Comparison of ENCODE assay signal across 12 cellular contexts in the genomic region with DNA sequence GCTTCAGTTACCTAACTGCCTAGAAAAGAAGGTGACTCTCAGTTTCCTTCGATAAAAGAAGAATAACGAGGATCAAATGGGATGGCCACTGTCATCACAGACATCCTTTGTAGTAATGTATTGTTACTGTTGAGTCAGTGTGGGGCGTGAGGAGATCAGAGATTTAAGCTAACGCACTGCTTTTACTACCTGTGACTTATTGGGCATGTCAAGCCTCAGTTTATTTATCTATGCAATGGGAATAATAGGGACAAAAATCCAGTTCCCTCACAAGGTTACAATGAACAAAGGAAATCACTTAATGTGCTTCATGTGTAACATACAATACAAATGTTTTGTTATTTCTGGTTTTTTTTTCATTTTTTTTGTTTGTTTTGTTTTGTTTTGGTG. TPM values are rescaled to one million over a fixed set of nuclear protein-coding genes. Genes with fewer than 3 reads are reported as not detected.
DNase-seq lines count a peak whose midpoint lies in the region; ATAC-seq and TF ChIP-seq lines count a peak whose summit lies in the region.
"Had no signal": no experiment of that assay in that cellular context is flagged by ENCODE, and none has a peak within 500 bp of the region (broad histone marks: within the 10 kb centered on the region; RNA-seq: fewer than 3 reads in every experiment).

No MANE protein-coding gene starts in this region.

- no peaks in the 10 kb centered on the region for H3K36me3 Mint-ChIP-seq in activated CD8-positive, alpha-beta memory T cell treated with anti-CD3 and anti-CD28 coated beads, Interleukin-2, amount 10 ng/mL, durations not matched to agents 7 days and 5 days

- H3K4me3 ChIP-seq in astrocyte of the spinal cord (ENCODE audit: low read depth, low read length), result peak overlapping the region; percentile 68
- peak overlapping the region; percentile 89 for H3K4me3 ChIP-seq in iPS-20b (ENCODE audit: low read length)

- H3K9me3 ChIP-seq in iPS-20b (ENCODE audit: insufficient read depth, low read depth, low read length), result no peaks in the 10 kb centered on the region

- CTCF ChIA-PET in activated CD8-positive, alpha-beta memory T cell treated with anti-CD3 and anti-CD28 coated beads, Interleukin-2, amount 10 ng/mL, durations not matched to agents 7 days and 5 days (lab: Charles Lee), result no interaction called here

- H3K4me1 Mint-ChIP-seq in activated CD8-positive, alpha-beta memory T cell treated with anti-CD3 and anti-CD28 coated beads, Interleukin-2, amount 10 ng/mL, durations not matched to agents 7 days and 5 days, result peaks cover 8% of the 10 kb centered on the region
- H3K4me1 Mint-ChIP-seq in stimulated activated naive CD8-positive, alpha-beta T cell treated with anti-CD3 and anti-CD28 coated beads, Interleukin-15, amount 100 ng/mL, for 72 hours, result peaks cover 17% of the 10 kb centered on the region

- H3K27me3 Mint-ChIP-seq in activated CD8-positive, alpha-beta memory T cell treated with anti-CD3 and anti-CD28 coated beads, Interleukin-2, amount 10 ng/mL, durations not matched to agents 7 days and 5 days, result peaks cover 54% of the 10 kb centered on the region
- H3K27me3 Mint-ChIP-seq in stimulated activated naive CD8-positive, alpha-beta T cell treated with anti-CD3 and anti-CD28 coated beads, Interleukin-15, amount 100 ng/mL, for 72 hours, result peaks cover 61% of the 10 kb centered on the region

- ATAC-seq in activated CD8-positive, alpha-beta memory T cell treated with anti-CD3 and anti-CD28 coated beads, Interleukin-2, amount 10 ng/mL, durations not matched to agents 7 days and 5 days, result no peak
- ATAC-seq in stimulated activated naive CD8-positive, alpha-beta T cell treated with anti-CD3 and anti-CD28 coated beads, Interleukin-15, amount 100 ng/mL, for 72 hours, result no peak
- ATAC-seq in HG02973 (IDR thresholded peaks at IDR 0.05; ENCODE audit: unreplicated experiment), result no peak

- peaks cover 2% of the 10 kb centered on the region; the same call in 1 of the 2 replicates for H3K4me1 ChIP-seq in iPS-20b (ENCODE audit: insufficient read depth, low read length)

- H3K27ac Mint-ChIP-seq in activated CD8-positive, alpha-beta memory T cell treated with anti-CD3 and anti-CD28 coated beads, Interleukin-2, amount 10 ng/mL, durations not matched to agents 7 days and 5 days, result no peak overlapping the region
- no peak overlapping the region for H3K27ac Mint-ChIP-seq in stimulated activated naive CD8-positive, alpha-beta T cell treated with anti-CD3 and anti-CD28 coated beads, Interleukin-15, amount 100 ng/mL, for 72 hours

- H3K4me3 Mint-ChIP-seq in activated CD8-positive, alpha-beta memory T cell treated with anti-CD3 and anti-CD28 coated beads, Interleukin-2, amount 10 ng/mL, durations not matched to agents 7 days and 5 days, result peak overlapping the region; percentile 60
- H3K4me3 Mint-ChIP-seq in stimulated activated naive CD8-positive, alpha-beta T cell treated with anti-CD3 and anti-CD28 coated beads, Interleukin-15, amount 100 ng/mL, for 72 hours, result peak overlapping the region; percentile 85 to 95

- DNase-seq in activated CD8-positive, alpha-beta memory T cell treated with anti-CD3 and anti-CD28 coated beads, Interleukin-2, amount 10 ng/mL, durations not matched to agents 7 days and 5 days, result no peak
- DNase-seq in activated CD8-positive, alpha-beta memory T cell treated with anti-CD3 and anti-CD28 coated beads for 24 hours, result no peak
- DNase-seq in astrocyte of the spinal cord (ENCODE audit: low read depth, low spot score) (no peak), NCI-H2227 (lab: John Stamatoyannopoulos, UW; ENCODE audit: unreplicated experiment) (no peak)
- no peak for DNase-seq in stimulated activated naive CD8-positive, alpha-beta T cell treated with anti-CD3 and anti-CD28 coated beads, Interleukin-15, amount 100 ng/mL, for 72 hours
- no peak for DNase-seq in NK-92 treated with Interleukin-12 subunit alpha and Interleukin-12 subunit beta, amount 100 ng/mL, for 24 hours (lab: John Stamatoyannopoulos, UW)
- DNase-seq: activated CD8-positive, alpha-beta memory T cell treated with anti-CD3 and anti-CD28 coated beads, Interleukin-2, amount 50 U/mL, for 48 hours; HCEC 1CT; sigmoid colon; stimulated activated naive CD4-positive, alpha-beta T cell had no signal

- TF ChIP-seq CTCF in astrocyte of the spinal cord (IDR thresholded peaks at IDR 0.05; ENCODE audit: low read depth, low read length), result no peak

- H3K36me3 ChIP-seq in iPS-20b (ENCODE audit: insufficient read depth, low read depth, low read length), result no peaks in the 10 kb centered on the region
- H3K36me3 ChIP-seq: sigmoid colon had no signal

- in situ Hi-C loops in astrocyte of the spinal cord (cut with HindIII; ENCODE audit: low sequenced_read_pairs), result no loop called here

- no peak overlapping the region for H3K27ac ChIP-seq in iPS-20b (ENCODE audit: low read length)

- peaks cover 29% of the 10 kb centered on the region for H3K27me3 ChIP-seq in iPS-20b (ENCODE audit: insufficient read depth, low read length)
- H3K27me3 ChIP-seq: sigmoid colon had no signal

- H3K9ac ChIP-seq in iPS-20b (ENCODE audit: low read depth, low read length), result peak overlapping the region; percentile 14; the same call in 1 of the 2 replicates

- H3K9me3 Mint-ChIP-seq in activated CD8-positive, alpha-beta memory T cell treated with anti-CD3 and anti-CD28 coated beads, Interleukin-2, amount 10 ng/mL, durations not matched to agents 7 days and 5 days (ENCODE audit: low read depth), result peaks cover 3% of the 10 kb centered on the region
- peaks cover 9 to 10% of the 10 kb centered on the region in 2 donors for H3K9me3 Mint-ChIP-seq in stimulated activated naive CD8-positive, alpha-beta T cell treated with anti-CD3 and anti-CD28 coated beads, Interleukin-15, amount 100 ng/mL, for 72 hours

RNA-seq across cellular contexts. Expression of a gene that starts 0.3 kb away (rescaled TPM):
- not detected for total RNA-seq in activated CD8-positive, alpha-beta memory T cell treated with anti-CD3 and anti-CD28 coated beads, Interleukin-2, amount 10 ng/mL, durations not matched to agents 7 days and 5 days
